In genomic region chr20:59495894-59496510, GRCh38 we compare ENCODE assay signal across 8 cellular contexts.
A peak's percentile ranks its signal among the peaks of the same experiment; 100 is the strongest.
DNase-seq lines count a peak whose midpoint lies in the region; ATAC-seq and TF ChIP-seq lines count a peak whose summit lies in the region.

No MANE protein-coding gene starts in this region.

- no peak overlapping the region for H3K4me3 Mint-ChIP-seq in Caco-2 (ENCODE audit: unreplicated experiment)
- H3K4me3 Mint-ChIP-seq in activated CD8-positive, alpha-beta memory T cell treated with anti-CD3 and anti-CD28 coated beads, Interleukin-2, amount 10 ng/mL, durations not matched to agents 7 days and 5 days, result no peak overlapping the region
- H3K4me3 Mint-ChIP-seq in endodermal cell, result no peak overlapping the region

- CTCF ChIA-PET in Caco-2 (lab: Charles Lee), result interaction anchor here (0.6 to 2.0 kb wide), 35 partner anchors 9 to 1015 kb away, joined by 3 to 28 read pairs (median 4); partner anchors contain the start of gene ATP5F1E
- CTCF ChIA-PET in activated CD8-positive, alpha-beta memory T cell treated with anti-CD3 and anti-CD28 coated beads, Interleukin-2, amount 10 ng/mL, durations not matched to agents 7 days and 5 days (lab: Charles Lee), result interaction anchor here (0.6 to 2.0 kb wide), 21 partner anchors 10 to 845 kb away, joined by 3 to 12 read pairs (median 3); partner anchors contain the start of gene STX16

- H3K9ac ChIP-seq in endodermal cell (ENCODE audit: extremely low read depth, low read length, poor library complexity, severe bottlenecking), result no peak overlapping the region

- H3K9me3 Mint-ChIP-seq in Caco-2 (ENCODE audit: unreplicated experiment) (peaks cover 13% of the 10 kb centered on the region), endodermal cell (peaks cover 3% of the 10 kb centered on the region)
- H3K9me3 Mint-ChIP-seq in activated CD8-positive, alpha-beta memory T cell treated with anti-CD3 and anti-CD28 coated beads, Interleukin-2, amount 10 ng/mL, durations not matched to agents 7 days and 5 days (ENCODE audit: low read depth), result no peaks in the 10 kb centered on the region

- ATAC-seq in activated CD8-positive, alpha-beta memory T cell treated with anti-CD3 and anti-CD28 coated beads, Interleukin-2, amount 10 ng/mL, durations not matched to agents 7 days and 5 days, result peak; percentile 66

- TF ChIP-seq CTCF in Caco-2 (IDR thresholded peaks at IDR 0.05; ENCODE audit: insufficient read depth in 1 of 2, low read depth in 1 of 2, low read length in 1 of 2, severe bottlenecking in 1 of 2, unreplicated experiment in 1 of 2) (peak; percentile 98 to 99), endodermal cell (conservative IDR thresholded peaks at IDR 0.05) (peak; percentile 93)

- intact Hi-C loops in Caco-2 (cut with micrococcal nuclease; ENCODE audit: unreplicated experiment), result loop anchor here (1.0 to 10.0 kb wide), 5 partner anchors 39 to 632 kb away; no protein-coding TSS in a partner anchor

- no peaks in the 10 kb centered on the region for H3K36me3 Mint-ChIP-seq in Caco-2 (ENCODE audit: insufficient read depth, unreplicated experiment)
- no peaks in the 10 kb centered on the region for H3K36me3 Mint-ChIP-seq in activated CD8-positive, alpha-beta memory T cell treated with anti-CD3 and anti-CD28 coated beads, Interleukin-2, amount 10 ng/mL, durations not matched to agents 7 days and 5 days
- no peaks in the 10 kb centered on the region for H3K36me3 Mint-ChIP-seq in endodermal cell (ENCODE audit: low read depth)

- no peaks in the 10 kb centered on the region for H3K4me1 Mint-ChIP-seq in Caco-2 (ENCODE audit: low read depth, unreplicated experiment)
- H3K4me1 Mint-ChIP-seq in activated CD8-positive, alpha-beta memory T cell treated with anti-CD3 and anti-CD28 coated beads, Interleukin-2, amount 10 ng/mL, durations not matched to agents 7 days and 5 days, result no peaks in the 10 kb centered on the region
- no peaks in the 10 kb centered on the region for H3K4me1 Mint-ChIP-seq in endodermal cell

- H3K4me1 ChIP-seq in Caco-2, result no peaks in the 10 kb centered on the region
- no peaks in the 10 kb centered on the region for H3K4me1 ChIP-seq in endodermal cell (ENCODE audit: control insufficient read depth, insufficient read depth, low read length)

- H3K27me3 ChIP-seq in Caco-2 (replicated peaks; ENCODE audit: control insufficient read depth, insufficient read depth, low read length) (peaks cover 5% of the 10 kb centered on the region; the same call in 1 of the 2 replicates), endodermal cell (ENCODE audit: control insufficient read depth, insufficient read depth, low read length, poor library complexity, severe bottlenecking) (peaks cover 34% of the 10 kb centered on the region)

- BruUV-seq in Caco-2 (replicated peaks; lab: Mats Ljungman, UMichigan), result no TSS peak

- H3K9me3 ChIP-seq in Caco-2 (peaks cover 8% of the 10 kb centered on the region; the same call in 1 of the 2 replicates), endodermal cell (ENCODE audit: control insufficient read depth, low read length) (no peaks in the 10 kb centered on the region)

- H3K27me3 Mint-ChIP-seq in Caco-2 (ENCODE audit: insufficient read depth, unreplicated experiment) (peaks cover 38% of the 10 kb centered on the region), endodermal cell (ENCODE audit: insufficient read depth) (peaks cover 51% of the 10 kb centered on the region)
- peaks cover 23% of the 10 kb centered on the region for H3K27me3 Mint-ChIP-seq in activated CD8-positive, alpha-beta memory T cell treated with anti-CD3 and anti-CD28 coated beads, Interleukin-2, amount 10 ng/mL, durations not matched to agents 7 days and 5 days

- DNase-seq in Caco-2 (peak; percentile 83 to 88), HPDE6-E6E7 (ENCODE audit: extremely low spot score) (peak; percentile 81), NOMO-1 treated with DMSO at 0.1 percent for 48 hours (lab: John Stamatoyannopoulos, UW; ENCODE audit: unreplicated experiment) (peak; percentile 48), endodermal cell (peak; percentile 93), middle frontal gyrus (ENCODE audit: extremely low spot score, low spot score) (peak; percentile 34), cortex of kidney (lab: John Stamatoyannopoulos, UW) (no peak)
- DNase-seq in activated CD8-positive, alpha-beta memory T cell treated with anti-CD3 and anti-CD28 coated beads, Interleukin-2, amount 10 ng/mL, durations not matched to agents 7 days and 5 days, result peak; percentile 71
- DNase-seq in stimulated activated CD8-positive, alpha-beta memory T cell treated with anti-CD3 and anti-CD28 coated beads, Interleukin-4, amount 100 ng/mL, for 48 hours, result peak; percentile 79

- H3K36me3 ChIP-seq in Caco-2 (ENCODE audit: control insufficient read depth, insufficient read depth, low read length) (no peaks in the 10 kb centered on the region), endodermal cell (ENCODE audit: control insufficient read depth, insufficient read depth, low read length) (no peaks in the 10 kb centered on the region)

- H3K27ac Mint-ChIP-seq in Caco-2 (ENCODE audit: unreplicated experiment) (no peak overlapping the region), endodermal cell (no peak overlapping the region)
- no peak overlapping the region for H3K27ac Mint-ChIP-seq in activated CD8-positive, alpha-beta memory T cell treated with anti-CD3 and anti-CD28 coated beads, Interleukin-2, amount 10 ng/mL, durations not matched to agents 7 days and 5 days

- no peak overlapping the region for H3K4me3 ChIP-seq in Caco-2 (ENCODE audit: low read depth, low read length)
- H3K4me3 ChIP-seq in endodermal cell (ENCODE audit: low read length), result no peak overlapping the region

- WGBS in endodermal cell (ENCODE audit: insufficient coverage in 1 of 2, insufficient read length in 1 of 2), 2 experiments, result 3 to 15% methylated on average over 7 to 12 of the region's 12 CpGs

- H3K27ac ChIP-seq in endodermal cell (ENCODE audit: low read depth, low read length), result no peak overlapping the region

- POLR2A ChIA-PET in Caco-2 (lab: Charles Lee), result no interaction called here
